In genomic region chr20:33423141-33423834, GRCh38 we compare ENCODE assay signal across 10 cellular contexts. TPM values are rescaled to one million over a fixed set of nuclear protein-coding genes. Genes with fewer than 3 reads are reported as not detected.
DNase-seq lines count a peak whose midpoint lies in the region; ATAC-seq and TF ChIP-seq lines count a peak whose summit lies in the region.
"Had no signal": no experiment of that assay in that cellular context is flagged by ENCODE, and none has a peak within 500 bp of the region (broad histone marks: within the 10 kb centered on the region; RNA-seq: fewer than 3 reads in every experiment).

No MANE protein-coding gene starts in this region.

- TF ChIP-seq EP300 in esophagus muscularis mucosa (IDR thresholded peaks at IDR 0.05), result no peak

- H3K9me3 ChIP-seq in esophagus muscularis mucosa, result no peaks in the 10 kb centered on the region
- H3K9me3 ChIP-seq: BE2C had no signal

- WGBS in esophagus muscularis mucosa, result 31% methylated on average over 4 of the region's 7 CpGs

- CTCF ChIA-PET in AG04449 (lab: Yijun Ruan, JAX), result no interaction called here

- H3K36me3 Mint-ChIP-seq in neural crest cell (ENCODE audit: low read depth), result no peaks in the 10 kb centered on the region
- H3K36me3 Mint-ChIP-seq in activated T-helper 2 cell treated with anti-CD3 and anti-CD28 coated beads, Interferon-gamma antibody, Interleukin-2, Interleukin-4, amounts not matched to agents 10 μg/mL and 5 μg/mL and 100 μg/mL, durations not matched to agents 14 hours and 24 hours and 36 hours (ENCODE audit: low read depth), result no peaks in the 10 kb centered on the region
- H3K36me3 Mint-ChIP-seq in natural killer cell treated with Interleukin-12 subunit alpha and Interleukin-12 subunit beta and Interleukin-15 and Interleukin-18, amount 100 ng/mL, for 72 hours, result no peaks in the 10 kb centered on the region

- no peaks in the 10 kb centered on the region for H3K27me3 Mint-ChIP-seq in neural crest cell (ENCODE audit: low read depth)
- H3K27me3 Mint-ChIP-seq in activated T-helper 2 cell treated with anti-CD3 and anti-CD28 coated beads, Interferon-gamma antibody, Interleukin-2, Interleukin-4, amounts not matched to agents 10 μg/mL and 5 μg/mL and 100 μg/mL, durations not matched to agents 14 hours and 24 hours and 36 hours (ENCODE audit: low read depth), result no peaks in the 10 kb centered on the region
- H3K27me3 Mint-ChIP-seq in natural killer cell treated with Interleukin-12 subunit alpha and Interleukin-12 subunit beta and Interleukin-15 and Interleukin-18, amount 100 ng/mL, for 72 hours, result no peaks in the 10 kb centered on the region

- POLR2A ChIA-PET in AG04449 (lab: Yijun Ruan, JAX), result interaction anchor here (0.8 kb wide), 1 partner anchor 22 kb away, joined by 3 read pairs; the partner anchor contains the start of gene CDK5RAP1

- H3K9me3 Mint-ChIP-seq in neural crest cell, result no peaks in the 10 kb centered on the region
- no peaks in the 10 kb centered on the region for H3K9me3 Mint-ChIP-seq in activated T-helper 2 cell treated with anti-CD3 and anti-CD28 coated beads, Interferon-gamma antibody, Interleukin-2, Interleukin-4, amounts not matched to agents 10 μg/mL and 5 μg/mL and 100 μg/mL, durations not matched to agents 14 hours and 24 hours and 36 hours
- H3K9me3 Mint-ChIP-seq in natural killer cell treated with Interleukin-12 subunit alpha and Interleukin-12 subunit beta and Interleukin-15 and Interleukin-18, amount 100 ng/mL, for 72 hours, result no peaks in the 10 kb centered on the region

- H3K4me3 ChIP-seq in AG04449 (ENCODE audit: low read depth, low read length) (no peak overlapping the region), esophagus muscularis mucosa (no peak overlapping the region)

- peaks cover 14 to 37% (median 16%) of the 10 kb centered on the region in 4 donors for H3K4me1 ChIP-seq in esophagus muscularis mucosa

- TF ChIP-seq POLR2A in esophagus muscularis mucosa (IDR thresholded peaks at IDR 0.05; ENCODE audit: low read depth), result no peak

- H3K27me3 ChIP-seq in esophagus muscularis mucosa, result no peaks in the 10 kb centered on the region
- H3K27me3 ChIP-seq: BE2C had no signal

- H3K4me3 Mint-ChIP-seq in neural crest cell, result no peak overlapping the region
- no peak overlapping the region for H3K4me3 Mint-ChIP-seq in activated T-helper 2 cell treated with anti-CD3 and anti-CD28 coated beads, Interferon-gamma antibody, Interleukin-2, Interleukin-4, amounts not matched to agents 10 μg/mL and 5 μg/mL and 100 μg/mL, durations not matched to agents 14 hours and 24 hours and 36 hours (ENCODE audit: low read depth)
- H3K4me3 Mint-ChIP-seq in natural killer cell treated with Interleukin-12 subunit alpha and Interleukin-12 subunit beta and Interleukin-15 and Interleukin-18, amount 100 ng/mL, for 72 hours, result no peak overlapping the region

- H3K36me3 ChIP-seq in esophagus muscularis mucosa, result peaks cover 0 to 6% (median 0%) of the 10 kb centered on the region in 4 donors
- H3K36me3 ChIP-seq: BE2C had no signal

- H3K4me1 Mint-ChIP-seq in neural crest cell, result no peaks in the 10 kb centered on the region
- H3K4me1 Mint-ChIP-seq in activated T-helper 2 cell treated with anti-CD3 and anti-CD28 coated beads, Interferon-gamma antibody, Interleukin-2, Interleukin-4, amounts not matched to agents 10 μg/mL and 5 μg/mL and 100 μg/mL, durations not matched to agents 14 hours and 24 hours and 36 hours (ENCODE audit: low read depth), result no peaks in the 10 kb centered on the region
- no peaks in the 10 kb centered on the region for H3K4me1 Mint-ChIP-seq in natural killer cell treated with Interleukin-12 subunit alpha and Interleukin-12 subunit beta and Interleukin-15 and Interleukin-18, amount 100 ng/mL, for 72 hours (ENCODE audit: low read depth in 2 of 2)

- ATAC-seq in natural killer cell treated with Interleukin-12 subunit alpha and Interleukin-12 subunit beta and Interleukin-15 and Interleukin-18, amount 100 ng/mL, for 72 hours, result no peak
- no peak for ATAC-seq in HG02870 (IDR thresholded peaks at IDR 0.05; ENCODE audit: unreplicated experiment)

- DNase-seq in AG04449 (ENCODE audit: low read depth, low spot score), result peak; percentile 47
- peak; percentile 66 for DNase-seq in NCI-H226
- no peak for DNase-seq in esophagus muscularis mucosa (ENCODE audit: extremely low spot score)
- DNase-seq in neural crest cell (ENCODE audit: low read depth, low spot score), result no peak
- no peak for DNase-seq in medulla oblongata (ENCODE audit: extremely low spot score)
- no peak for DNase-seq in activated T-helper 2 cell treated with anti-CD3 and anti-CD28 coated beads, Interferon-gamma antibody, Interleukin-2, Interleukin-4, amounts not matched to agents 10 μg/mL and 5 μg/mL and 100 μg/mL, durations not matched to agents 14 hours and 24 hours and 36 hours (ENCODE audit: low spot score)
- no peak for DNase-seq in natural killer cell treated with Interleukin-12 subunit alpha and Interleukin-12 subunit beta and Interleukin-15 and Interleukin-18, amount 100 ng/mL, for 72 hours (ENCODE audit: low spot score)
- DNase-seq: BE2C, RPMI8226 had no signal

- peak overlapping the region; percentile 64 to 76 (median 74) for H3K27ac ChIP-seq in esophagus muscularis mucosa (replicated peaks in 1 of 4)

- H3K27ac Mint-ChIP-seq in neural crest cell (ENCODE audit: unreplicated experiment), result peak overlapping the region; percentile 20
- no peak overlapping the region for H3K27ac Mint-ChIP-seq in activated T-helper 2 cell treated with anti-CD3 and anti-CD28 coated beads, Interferon-gamma antibody, Interleukin-2, Interleukin-4, amounts not matched to agents 10 μg/mL and 5 μg/mL and 100 μg/mL, durations not matched to agents 14 hours and 24 hours and 36 hours
- H3K27ac Mint-ChIP-seq in natural killer cell treated with Interleukin-12 subunit alpha and Interleukin-12 subunit beta and Interleukin-15 and Interleukin-18, amount 100 ng/mL, for 72 hours, result no peak overlapping the region

- intact Hi-C loops in esophagus muscularis mucosa (cut with DNase I), result no loop called here
- intact Hi-C loops in activated T-helper 2 cell treated with anti-CD3 and anti-CD28 coated beads, Interferon-gamma antibody, Interleukin-2, Interleukin-4, amounts not matched to agents 10 μg/mL and 5 μg/mL and 100 μg/mL, durations not matched to agents 14 hours and 24 hours and 36 hours (cut with micrococcal nuclease), result no loop called here

- TF ChIP-seq CTCF in AG04449 (IDR thresholded peaks at IDR 0.05; ENCODE audit: insufficient read depth, low read length, missing control alignments), result no peak
- no peak for TF ChIP-seq CTCF in esophagus muscularis mucosa (IDR thresholded peaks at IDR 0.05)
- no peak for TF ChIP-seq CTCF in neural crest cell (conservative IDR thresholded peaks at IDR 0.05)

RNA-seq across cellular contexts. Expression of gene SNTA1, which starts 20.3 kb away (rescaled TPM):
- 10 to 100 TPM; 24.1 to 51.6 (median 42.3) TPM for total RNA-seq in esophagus muscularis mucosa
- total RNA-seq in neural crest cell, result 9.4 and 10.3 TPM in 2 replicates
- total RNA-seq in activated T-helper 2 cell treated with anti-CD3 and anti-CD28 coated beads, Interferon-gamma antibody, Interleukin-2, Interleukin-4, amounts not matched to agents 10 μg/mL and 5 μg/mL and 100 μg/mL, durations not matched to agents 14 hours and 24 hours and 36 hours, result 1.1 and 1.6 TPM in 2 replicates
- 1 to 10 TPM; 1.1 to 1.5 TPM for total RNA-seq in natural killer cell treated with Interleukin-12 subunit alpha and Interleukin-12 subunit beta and Interleukin-15 and Interleukin-18, amount 100 ng/mL, for 72 hours

RNA-seq across cellular contexts. Expression of gene CDK5RAP1, which starts 22.0 kb away (rescaled TPM):
- total RNA-seq in esophagus muscularis mucosa (10 to 100 TPM; 11.3 to 19.5 (median 16.9) TPM), neural crest cell (56.3 and 58.7 TPM in 2 replicates)
- total RNA-seq in activated T-helper 2 cell treated with anti-CD3 and anti-CD28 coated beads, Interferon-gamma antibody, Interleukin-2, Interleukin-4, amounts not matched to agents 10 μg/mL and 5 μg/mL and 100 μg/mL, durations not matched to agents 14 hours and 24 hours and 36 hours, result 40.3 and 40.7 TPM in 2 replicates
- total RNA-seq in natural killer cell treated with Interleukin-12 subunit alpha and Interleukin-12 subunit beta and Interleukin-15 and Interleukin-18, amount 100 ng/mL, for 72 hours, result 10 to 100 TPM; 37.1 to 59.6 TPM

Comparison
In these comparisons a context has a peak if more than half of its experiments do, and no peak if none do; other contexts are left out.
1. DNase-seq: peak in AG04449 (single experiment) and NCI-H226 (single experiment); none in esophagus muscularis mucosa (single experiment), neural crest cell (single experiment), medulla oblongata (single experiment), activated T-helper 2 cell treated with anti-CD3 and anti-CD28 coated beads, Interferon-gamma antibody, Interleukin-2, Interleukin-4, amounts not matched to agents 10 μg/mL and 5 μg/mL and 100 μg/mL, durations not matched to agents 14 hours and 24 hours and 36 hours (single experiment) and natural killer cell treated with Interleukin-12 subunit alpha and Interleukin-12 subunit beta and Interleukin-15 and Interleukin-18, amount 100 ng/mL, for 72 hours (single experiment).